In genomic region chr5:94618029-94618492, GRCh38 we compare ENCODE assay signal across 8 cellular contexts. TPM values are rescaled to one million over a fixed set of nuclear protein-coding genes. Genes with fewer than 3 reads are reported as not detected.
DNase-seq lines count a peak whose midpoint lies in the region; ATAC-seq and TF ChIP-seq lines count a peak whose summit lies in the region.

No MANE protein-coding gene starts in this region.

- POLR2A ChIA-PET in CD4-positive, alpha-beta T cell (lab: Charles Lee) = interaction anchor here (1.4 kb wide), 1 partner anchor 40 kb away, joined by 6 read pairs; no protein-coding TSS in a partner anchor

- peak overlapping the region; percentile 92 for H3K4me3 Mint-ChIP-seq in CD4-positive, alpha-beta T cell

- peak in 6 of 10 experiments; percentile 0 to 12 (median 4) for DNase-seq in CD4-positive, alpha-beta T cell
- DNase-seq in NCI-H748 (lab: John Stamatoyannopoulos, UW; ENCODE audit: unreplicated experiment) (peak; percentile 71), anterior cingulate cortex (lab: John Stamatoyannopoulos, UW) (peak in 43 of 58 donors; percentile 9 to 91 (median 65)), hepatic stellate cell (ENCODE audit: low spot score) (peak; percentile 23), pons (ENCODE audit: low spot score) (peak; percentile 39), NCI-H446 treated with DMSO at 0.1 percent for 48 hours (lab: John Stamatoyannopoulos, UW) (no peak)

- H3K36me3 Mint-ChIP-seq in CD4-positive, alpha-beta T cell (ENCODE audit: low read depth) = peaks cover 16% of the 10 kb centered on the region

- intact Hi-C loops in CD4-positive, alpha-beta T cell (cut with DNase I, micrococcal nuclease) = loop anchor here (5.0 to 10.0 kb wide), 3 partner anchors 91 to 1023 kb away; a partner anchor contains a TSS

- no peak for TF ChIP-seq CTCF in CD4-positive, alpha-beta T cell (IDR thresholded peaks at IDR 0.05)

- no peaks in the 10 kb centered on the region for H3K27me3 ChIP-seq in CD4-positive, alpha-beta T cell (ENCODE audit: control insufficient read depth, insufficient read depth, low read length)

- H3K27me3 Mint-ChIP-seq in CD4-positive, alpha-beta T cell = no peaks in the 10 kb centered on the region

- no peaks in the 10 kb centered on the region for H3K9me3 ChIP-seq in CD4-positive, alpha-beta T cell (ENCODE audit: control insufficient read depth, low read length)

- H3K4me1 Mint-ChIP-seq in CD4-positive, alpha-beta T cell (ENCODE audit: low read depth) = peaks cover 48% of the 10 kb centered on the region

- peak; percentile 18 for ATAC-seq in CD4-positive, alpha-beta T cell (ENCODE audit: poor library complexity)
- peak; percentile 32 for ATAC-seq in GM19023 (IDR thresholded peaks at IDR 0.05; ENCODE audit: unreplicated experiment)
- ATAC-seq in HG03139 (IDR thresholded peaks at IDR 0.05; ENCODE audit: unreplicated experiment) = peak; percentile 24

- peak overlapping the region; percentile 11 for H3K27ac ChIP-seq in CD4-positive, alpha-beta T cell (ENCODE audit: low read depth, low read length)

- no peaks in the 10 kb centered on the region for H3K9me3 Mint-ChIP-seq in CD4-positive, alpha-beta T cell

- peak overlapping the region; percentile 89 for H3K27ac Mint-ChIP-seq in CD4-positive, alpha-beta T cell

- CTCF ChIA-PET in CD4-positive, alpha-beta T cell (lab: Charles Lee) = interaction anchor here (1.0 to 1.6 kb wide), 3 partner anchors 11 to 120 kb away, joined by 3 to 4 read pairs (median 4); no protein-coding TSS in a partner anchor

RNA-seq across cellular contexts. Expression of gene KIAA0825, which starts 0.3 kb away (rescaled TPM):
- total RNA-seq in CD4-positive, alpha-beta T cell = 1 to 10 TPM; 1.5 to 1.6 TPM

RNA-seq across cellular contexts. Expression of gene SLF1, which starts 0.4 kb away (rescaled TPM):
- 1 to 10 TPM; 7.7 to 7.9 TPM for total RNA-seq in CD4-positive, alpha-beta T cell
